ENCODE assay signal across 1 cellular context in the genomic region with DNA sequence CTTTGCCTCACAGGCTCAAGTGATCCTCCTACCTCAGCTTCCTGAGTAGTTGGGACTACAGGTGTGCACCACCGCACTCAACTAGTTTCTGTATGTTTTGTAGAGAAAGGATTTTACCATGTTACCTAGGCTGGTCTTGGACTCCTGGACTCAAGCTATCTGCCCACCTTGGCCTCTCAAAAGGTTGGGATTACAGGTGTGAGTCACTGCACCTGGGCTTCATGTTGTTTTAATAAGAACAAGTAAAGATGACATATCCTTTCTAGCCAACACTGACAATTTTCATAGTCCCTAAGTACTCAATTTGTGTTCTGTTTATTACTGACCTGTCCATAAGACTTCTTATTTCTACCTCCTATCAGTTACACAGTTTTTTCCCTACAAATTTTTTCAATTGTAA.
TF ChIP-seq lines count a peak whose summit lies in the region.

No MANE protein-coding gene starts in this region.

TF ChIP-seq in IMR-90, 13 proteins besides CTCF, POLR2A, EP300 and RAD21:
- TF ChIP-seq FOS (IDR thresholded peaks at IDR 0.05; ENCODE audit: low read depth, low read length): no peak
- TF ChIP-seq BHLHE40 (IDR thresholded peaks at IDR 0.05; ENCODE audit: low read depth, low read length): no peak
- no peak for TF ChIP-seq RFX5 (IDR thresholded peaks at IDR 0.05; ENCODE audit: low read depth, low read length)
TF ChIP-seq in IMR-90: peak in this region for 0.
